9 cellular contexts compared by ENCODE assay signal in the genomic region with DNA sequence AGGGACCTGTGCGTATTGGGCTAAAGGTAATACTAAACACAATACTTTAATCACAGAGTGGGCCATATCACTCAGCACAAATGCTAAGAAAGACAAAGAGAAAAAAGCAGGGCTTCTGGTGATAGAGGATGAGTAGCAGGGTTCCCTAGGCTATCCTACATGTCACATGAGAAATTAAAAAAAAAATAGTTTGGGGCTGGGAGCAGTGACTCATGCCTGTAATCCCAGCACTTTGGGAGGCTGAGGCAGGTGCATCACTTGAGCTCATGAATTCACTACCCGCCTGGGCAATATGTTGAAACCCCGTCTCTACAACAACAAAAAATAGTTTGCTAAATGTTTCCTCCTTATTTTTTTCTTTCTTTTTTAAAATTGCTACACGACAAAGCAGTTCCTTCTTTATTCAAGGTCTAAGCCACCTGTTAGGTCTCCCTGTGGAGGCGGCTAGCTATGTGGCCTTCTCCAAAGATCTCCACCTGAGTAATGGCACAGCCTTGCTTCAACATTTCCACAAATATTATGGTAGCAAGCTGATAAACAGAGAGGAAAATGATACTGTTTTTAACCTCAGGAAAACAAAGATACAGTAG. TPM values are rescaled to one million over a fixed set of nuclear protein-coding genes. Genes with fewer than 3 reads are reported as not detected.
DNase-seq lines count a peak whose midpoint lies in the region; TF ChIP-seq lines count a peak whose summit lies in the region.
"Had no signal": no experiment of that assay in that cellular context is flagged by ENCODE, and none has a peak within 500 bp of the region (broad histone marks: within the 10 kb centered on the region; RNA-seq: fewer than 3 reads in every experiment).

No MANE protein-coding gene starts in this region.

- H3K27me3 ChIP-seq in H9 (ENCODE audit: insufficient read depth, low read length) (peaks cover 1% of the 10 kb centered on the region; the same call in 1 of the 2 replicates), brain microvascular endothelial cell (replicated peaks) (no peaks in the 10 kb centered on the region), mesenchymal stem cell (ENCODE audit: control insufficient read depth in 1 of 2, insufficient read depth in 1 of 2, low read length in 2 of 2) (no peaks in the 10 kb centered on the region)

- H2AFZ ChIP-seq in H9 (ENCODE audit: low read length) (no peak overlapping the region), mesenchymal stem cell (ENCODE audit: low read depth, low read length) (no peak overlapping the region)

- H2BK20ac ChIP-seq in H9 (ENCODE audit: low read depth, low read length, poor library complexity, severe bottlenecking), result no peak overlapping the region

- H3K27ac Mint-ChIP-seq in H9, result peak overlapping the region in 2 of 3 experiments; percentile 26 to 81; a peak in 4 of 7 replicates

- H2BK15ac ChIP-seq in H9 (ENCODE audit: low read depth, low read length) (no peak overlapping the region), mesenchymal stem cell (ENCODE audit: low read depth, poor library complexity, severe bottlenecking) (no peak overlapping the region)

- H3K36me3 ChIP-seq in brain microvascular endothelial cell (replicated peaks), result peaks cover 28% of the 10 kb centered on the region
- H3K36me3 ChIP-seq in mesenchymal stem cell (ENCODE audit: control insufficient read depth in 1 of 2, insufficient read depth in 2 of 2, low read depth in 1 of 2, low read length in 2 of 2), result peaks cover 15 to 45% of the 10 kb centered on the region in 2 experiments

- H3K23ac ChIP-seq in H9 (ENCODE audit: insufficient read length, low read depth, low read length) (no peak overlapping the region), mesenchymal stem cell (ENCODE audit: low read length in 2 of 2) (no peak overlapping the region)

- peak overlapping the region; percentile 93 for H3K4me2 ChIP-seq in H9 (ENCODE audit: insufficient read depth, insufficient read length, low read length)
- peak overlapping the region; percentile 91 for H3K4me2 ChIP-seq in mesenchymal stem cell (ENCODE audit: low read length, poor library complexity, severe bottlenecking)

- H3K4me3 ChIP-seq in brain microvascular endothelial cell (ENCODE audit: low read depth, low read length) (peak overlapping the region; percentile 84), mesenchymal stem cell (ENCODE audit: insufficient read depth in 1 of 2, low read depth in 1 of 2, low read length in 2 of 2) (peak overlapping the region in 1 of 2 experiments; percentile 94)

- peaks cover 7% of the 10 kb centered on the region; the same call in 1 of the 2 replicates for H3K4me1 ChIP-seq in H9 (ENCODE audit: insufficient read depth, low read length)
- peaks cover 6% of the 10 kb centered on the region for H3K4me1 ChIP-seq in mesenchymal stem cell (ENCODE audit: control insufficient read depth, insufficient read depth, low read depth, low read length)

- H2BK12ac ChIP-seq in H9 (ENCODE audit: insufficient read length, low read depth, low read length) (no peak overlapping the region), mesenchymal stem cell (ENCODE audit: low read length in 2 of 2) (no peak overlapping the region)

- H2BK5ac ChIP-seq in H9 (ENCODE audit: insufficient read length, low read length) (no peak overlapping the region), mesenchymal stem cell (ENCODE audit: low read depth, low read length, poor library complexity, severe bottlenecking) (no peak overlapping the region)

- H2BK120ac ChIP-seq in H9 (ENCODE audit: low read depth, low read length, poor library complexity, severe bottlenecking) (no peak overlapping the region), mesenchymal stem cell (ENCODE audit: low read depth, low read length) (no peak overlapping the region)

- H3K27me3 Mint-ChIP-seq in H9 (ENCODE audit: low read depth), result no peaks in the 10 kb centered on the region

- H4K91ac ChIP-seq in H9 (ENCODE audit: insufficient read length, low read depth, low read length) (no peak overlapping the region), mesenchymal stem cell (ENCODE audit: low read length) (no peak overlapping the region)

- H3K4ac ChIP-seq in H9 (ENCODE audit: low read depth, low read length) (no peak overlapping the region), mesenchymal stem cell (ENCODE audit: low read depth in 1 of 2, low read length in 2 of 2) (no peak overlapping the region)

- H3K36me3 Mint-ChIP-seq in H9 (ENCODE audit: insufficient read depth in 1 of 3, low read depth in 3 of 3), result peaks cover 42 to 59% (median 47%) of the 10 kb centered on the region in 3 experiments

- H3K14ac ChIP-seq in H9 (ENCODE audit: insufficient read depth, low read length) (no peak overlapping the region), mesenchymal stem cell (ENCODE audit: low read length in 2 of 2) (no peak overlapping the region)

- no peak overlapping the region for H2AK5ac ChIP-seq in H9 (ENCODE audit: insufficient read length, low read length)
- H2AK5ac ChIP-seq in mesenchymal stem cell (ENCODE audit: low read length, severe bottlenecking), result no peak overlapping the region

- H3K27ac ChIP-seq in H9 (ENCODE audit: insufficient read length, low read depth, low read length) (no peak overlapping the region), brain microvascular endothelial cell (no peak overlapping the region), mesenchymal stem cell (ENCODE audit: low read length, poor library complexity, severe bottlenecking) (no peak overlapping the region)

- peaks cover 25 to 30% of the 10 kb centered on the region in 2 experiments for H3K4me1 Mint-ChIP-seq in H9

- no peak overlapping the region for H4K5ac ChIP-seq in H9 (ENCODE audit: insufficient read length, low read depth, low read length)

- no peaks in the 10 kb centered on the region for H3K23me2 ChIP-seq in H9 (ENCODE audit: insufficient read length, low read depth, low read length, poor library complexity, severe bottlenecking)

- no peaks in the 10 kb centered on the region for H3K9me3 ChIP-seq in H9 (ENCODE audit: control insufficient read depth, low read depth, low read length)
- no peaks in the 10 kb centered on the region for H3K9me3 ChIP-seq in mesenchymal stem cell (ENCODE audit: control insufficient read depth, low read length)

- H3K79me1 ChIP-seq in H9 (ENCODE audit: insufficient read depth, low read depth, low read length, poor library complexity, severe bottlenecking) (no peaks in the 10 kb centered on the region), mesenchymal stem cell (replicated peaks; ENCODE audit: low read length, poor library complexity, severe bottlenecking) (peaks cover 17% of the 10 kb centered on the region)

- H4K20me1 ChIP-seq in H9 (ENCODE audit: control insufficient read depth, insufficient read depth, insufficient read length), result peaks cover 2% of the 10 kb centered on the region

- no peak overlapping the region; a peak in 1 of 5 replicates for H3K4me3 Mint-ChIP-seq in H9

- WGBS in H9 (ENCODE audit: extremely low coverage, insufficient read length, low lambda C conversion rate), result no CpG with 5 or more reads among the region's 5 CpGs
- 87% methylated on average over 4 of the region's 5 CpGs for WGBS in mesenchymal stem cell

- H3K18ac ChIP-seq in H9 (ENCODE audit: insufficient read length, low read depth, low read length) (no peak overlapping the region), mesenchymal stem cell (ENCODE audit: low read depth in 1 of 2, low read length in 2 of 2) (no peak overlapping the region)

- TF ChIP-seq CTCF in H9 (conservative IDR thresholded peaks at IDR 0.05) (no peak), brain microvascular endothelial cell (IDR thresholded peaks at IDR 0.05; ENCODE audit: low read depth, low read length, missing control alignments) (no peak)

- in situ Hi-C loops in brain microvascular endothelial cell (cut with HindIII; ENCODE audit: low pct_ligation_motif_present, low sequenced_read_pairs), result loop anchor here (25.0 kb wide), 1 partner anchor 184 kb away; a partner anchor contains a TSS

- H3K9me3 Mint-ChIP-seq in H9, result no peaks in the 10 kb centered on the region

- H3K79me2 ChIP-seq in H9 (ENCODE audit: insufficient read depth, low read length), result peaks cover 13% of the 10 kb centered on the region; the same call in 1 of the 2 replicates

- H3K56ac ChIP-seq in H9 (ENCODE audit: insufficient read length, low read depth, low read length), result no peak overlapping the region

- H3K9ac ChIP-seq in H9 (ENCODE audit: extremely low read depth, insufficient read length, low read length) (peak overlapping the region; percentile 80), mesenchymal stem cell (ENCODE audit: low read length) (peak overlapping the region; percentile 93)

- H3T11ph ChIP-seq in H9 (ENCODE audit: low read length), result no peak overlapping the region

- DNase-seq in A172 (ENCODE audit: low spot score) (peak; percentile 33), H9 (no peak), brain microvascular endothelial cell (no peak), mesenchymal stem cell (no peak), midbrain (lab: John Stamatoyannopoulos, UW) (no peak), NCI-H1694 (lab: John Stamatoyannopoulos, UW) (no peak), germinal center (ENCODE audit: low spot score) (no peak), iPS-NIHi7 (ENCODE audit: extremely low spot score) (no peak)
- DNase-seq: NCI-H187 treated with DMSO at 0.1 percent for 48 hours had no signal

- H4K8ac ChIP-seq in H9 (replicated peaks; ENCODE audit: insufficient read length, low read depth, low read length), result no peak overlapping the region
- H4K8ac ChIP-seq in mesenchymal stem cell (ENCODE audit: low read length), result no peak overlapping the region

RNA-seq across cellular contexts. Expression of a gene that starts 1.5 kb away (rescaled TPM):
- total RNA-seq in A172 (2014; rRNA removed; shearing (Covaris generic)), result 278 and 287 TPM in 2 replicates
- total RNA-seq in H9 (2021), result 212 and 218 TPM in 2 replicates
- 71.3 TPM for polyA plus RNA-seq in mesenchymal stem cell (2013, experiment 1 of 2)
- 71.6 TPM for polyA plus RNA-seq in mesenchymal stem cell (2013, experiment 2 of 2)

RNA-seq across cellular contexts. Expression of a gene that starts 48.5 kb away (rescaled TPM):
- total RNA-seq in A172 (2014; rRNA removed; shearing (Covaris generic)), result 224 and 246 TPM in 2 replicates
- total RNA-seq in H9 (2021), result 247 and 250 TPM in 2 replicates
- 229 TPM for polyA plus RNA-seq in mesenchymal stem cell (2013, experiment 1 of 2)
- polyA plus RNA-seq in mesenchymal stem cell (2013, experiment 2 of 2), result 224 TPM
